Comparison of ENCODE assay signal across 8 cellular contexts in the genomic region with DNA sequence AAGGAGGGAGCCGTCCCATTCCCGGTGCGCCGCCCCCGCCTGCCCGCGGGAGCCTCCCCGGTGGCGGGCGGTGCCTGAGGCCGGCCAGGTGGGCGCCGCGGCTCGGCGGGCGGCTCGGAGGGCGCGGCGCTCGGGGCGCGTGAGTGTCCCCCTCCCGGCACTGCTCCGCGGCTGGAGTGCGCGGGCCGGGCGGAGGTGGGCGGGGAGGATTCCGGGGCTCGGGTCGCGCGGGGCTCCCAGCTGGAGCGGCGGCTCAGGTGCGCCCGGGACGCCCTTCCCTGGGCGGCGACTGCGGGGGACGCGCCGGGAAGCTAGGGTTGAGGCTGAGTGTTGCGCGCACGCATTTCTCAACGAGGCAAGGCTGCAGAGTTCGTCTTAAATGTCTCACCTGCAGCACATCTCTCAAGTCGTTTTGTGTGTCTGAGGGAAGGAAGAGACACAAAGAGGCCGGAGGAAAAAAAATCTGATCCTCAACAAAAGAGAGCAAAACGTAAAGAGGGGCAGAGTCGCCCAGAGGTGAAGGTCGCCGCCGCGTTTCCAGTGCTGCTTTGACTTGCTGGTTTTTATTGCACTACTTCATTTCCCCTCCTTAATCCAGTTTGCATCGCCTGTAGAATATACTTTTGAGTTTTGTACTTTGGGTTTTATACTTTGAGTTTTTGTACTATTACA.
A peak's percentile ranks its signal among the peaks of the same experiment; 100 is the strongest.
DNase-seq lines count a peak whose midpoint lies in the region; ATAC-seq and TF ChIP-seq lines count a peak whose summit lies in the region.

No MANE protein-coding gene starts in this region.

- no peak overlapping the region for H3K27ac ChIP-seq in CD4-positive, alpha-beta memory T cell (ENCODE audit: low read depth, low read length)

- DNase-seq in CD4-positive, alpha-beta memory T cell = peak in 1 of 5 donors; percentile 39
- DNase-seq in NT2/D1 (ENCODE audit: low read depth, low spot score) = no peak
- DNase-seq in epithelial cell of proximal tubule (ENCODE audit: low read depth) = no peak
- DNase-seq in germinal center (ENCODE audit: low spot score) = no peak

- H3K36me3 Mint-ChIP-seq in CD4-positive, alpha-beta memory T cell = no peaks in the 10 kb centered on the region

- no peak overlapping the region for H3K4me3 ChIP-seq in CD4-positive, alpha-beta memory T cell (ENCODE audit: low read length in 2 of 2)
- H3K4me3 ChIP-seq in NT2/D1 (ENCODE audit: insufficient read length, low read depth) (peak overlapping the region; percentile 58), epithelial cell of proximal tubule (ENCODE audit: low read depth, low read length) (peak overlapping the region; percentile 72), neuron (ENCODE audit: low read length) (no peak overlapping the region)

- peak overlapping the region; percentile 56 for H3K9ac ChIP-seq in NT2/D1 (ENCODE audit: insufficient read length, low read depth)

- H3K36me3 ChIP-seq in CD4-positive, alpha-beta memory T cell (ENCODE audit: insufficient read depth, low read length) = no peaks in the 10 kb centered on the region
- H3K36me3 ChIP-seq in NT2/D1 (ENCODE audit: insufficient read depth, insufficient read length, low read length) (no peaks in the 10 kb centered on the region), neuron (ENCODE audit: insufficient read depth, low read length) (no peaks in the 10 kb centered on the region)

- H2AFZ ChIP-seq in neuron (ENCODE audit: low read depth, low read length) = peak overlapping the region; percentile 48

- H3K4me3 Mint-ChIP-seq in CD4-positive, alpha-beta memory T cell = peak overlapping the region; percentile 70 to 85 (median 76)

- TF ChIP-seq CTCF in epithelial cell of proximal tubule (conservative IDR thresholded peaks at IDR 0.05; ENCODE audit: low read depth, low read length) = no peak

- H3K4me1 ChIP-seq in CD4-positive, alpha-beta memory T cell (ENCODE audit: insufficient read depth, low read length) = peaks cover 12% of the 10 kb centered on the region
- H3K4me1 ChIP-seq in NT2/D1 (ENCODE audit: insufficient read depth, insufficient read length) = no peaks in the 10 kb centered on the region
- H3K4me1 ChIP-seq in neuron (ENCODE audit: insufficient read depth, low read length) = peaks cover 12% of the 10 kb centered on the region

- CTCF ChIA-PET in CD4-positive, alpha-beta memory T cell (lab: Charles Lee; ENCODE audit: partially characterized antibody) = no interaction called here

- H3K9me3 ChIP-seq in CD4-positive, alpha-beta memory T cell (ENCODE audit: control insufficient read depth in 1 of 2, low read length in 2 of 2) = no peaks in the 10 kb centered on the region
- H3K9me3 ChIP-seq in NT2/D1 (ENCODE audit: insufficient read depth, low read length) (peaks cover 14% of the 10 kb centered on the region; the same call in 1 of the 2 replicates), neuron (ENCODE audit: low read length) (peaks cover 16% of the 10 kb centered on the region)

- H3K27me3 ChIP-seq in CD4-positive, alpha-beta memory T cell (ENCODE audit: insufficient read depth, low read length) = peaks cover 17% of the 10 kb centered on the region
- H3K27me3 ChIP-seq in NT2/D1 (ENCODE audit: insufficient read depth, insufficient read length) = peaks cover 31% of the 10 kb centered on the region
- peaks cover 65% of the 10 kb centered on the region for H3K27me3 ChIP-seq in neuron (ENCODE audit: insufficient read depth, low read length)

- peaks cover 0 to 21% (median 6%) of the 10 kb centered on the region in 8 donors for H3K9me3 Mint-ChIP-seq in CD4-positive, alpha-beta memory T cell

- no peak overlapping the region for H3K27ac Mint-ChIP-seq in CD4-positive, alpha-beta memory T cell

- peaks cover 6 to 15% (median 12%) of the 10 kb centered on the region in 4 donors for H3K4me1 Mint-ChIP-seq in CD4-positive, alpha-beta memory T cell

- intact Hi-C loops in CD4-positive, alpha-beta memory T cell (cut with micrococcal nuclease) = no loop called here

- no peak for ATAC-seq in HG02970 (IDR thresholded peaks at IDR 0.05; ENCODE audit: low FRiP score, unreplicated experiment)
- no peak for ATAC-seq in GM19463 (IDR thresholded peaks at IDR 0.05; ENCODE audit: unreplicated experiment)
- no peak for ATAC-seq in HG02763 (IDR thresholded peaks at IDR 0.05; ENCODE audit: unreplicated experiment)

- POLR2A ChIA-PET in CD4-positive, alpha-beta memory T cell (lab: Charles Lee; ENCODE audit: partially characterized antibody) = no interaction called here

- peaks cover 33 to 53% of the 10 kb centered on the region in 2 donors for H3K27me3 Mint-ChIP-seq in CD4-positive, alpha-beta memory T cell

Comparison
In these comparisons a context has a peak if more than half of its experiments do, and no peak if none do; other contexts are left out.
1. H3K4me3 ChIP-seq: peak in NT2/D1 (single experiment) and epithelial cell of proximal tubule (single experiment); none in CD4-positive, alpha-beta memory T cell (0 of 2) and neuron (single experiment).